In genomic region chr10:121559321-121559720, GRCh38 we compare ENCODE assay signal across 1 cellular context.
A peak's percentile ranks its signal among the peaks of the same experiment; 100 is the strongest.
TF ChIP-seq lines count a peak whose summit lies in the region.

No MANE protein-coding gene starts in this region.

TF ChIP-seq in SK-N-SH, 30 proteins besides CTCF, POLR2A, EP300 and RAD21 (continued from another document):
- TF ChIP-seq USF2 (IDR thresholded peaks at IDR 0.05; ENCODE audit: borderline replicate concordance, low read depth, low read length) (no peak), TEAD4 (IDR thresholded peaks at IDR 0.05; ENCODE audit: borderline replicate concordance, insufficient read depth) (no peak), REST (IDR thresholded peaks at IDR 0.05; ENCODE audit: low read depth, low read length) (no peak), ZBTB33 (IDR thresholded peaks at IDR 0.05; ENCODE audit: borderline replicate concordance, low read depth) (no peak), FOXJ3 (CRISPR knock-in tag; IDR thresholded peaks at IDR 0.05) (peak; percentile 56; the same call in 1 of the 2 replicates), RCOR1 (IDR thresholded peaks at IDR 0.05; ENCODE audit: low read length) (peak; percentile 96), YY1 (IDR thresholded peaks at IDR 0.05; ENCODE audit: low read depth) (no peak)
TF ChIP-seq in SK-N-SH: peak in this region for 4.
